In genomic region chr5:96114736-96115466, GRCh38 we compare ENCODE assay signal across 15 cellular contexts.
DNase-seq lines count a peak whose midpoint lies in the region; ATAC-seq, FAIRE-seq and TF ChIP-seq lines count a peak whose summit lies in the region.
"Had no signal": no experiment of that assay in that cellular context is flagged by ENCODE, and none has a peak within 500 bp of the region (broad histone marks: within the 10 kb centered on the region; RNA-seq: fewer than 3 reads in every experiment).

No MANE protein-coding gene starts in this region.

- H3K79me2 ChIP-seq in keratinocyte (ENCODE audit: control insufficient read depth, insufficient read depth, low read length): no peaks in the 10 kb centered on the region

- H3K36me3 ChIP-seq in body of pancreas (replicated peaks in 1 of 2; ENCODE audit: insufficient read depth in 1 of 2, low read depth in 2 of 2): no peaks in the 10 kb centered on the region
- no peaks in the 10 kb centered on the region for H3K36me3 ChIP-seq in keratinocyte (ENCODE audit: control insufficient read depth in 2 of 2, extremely low read depth in 1 of 2, insufficient read depth in 2 of 2, low read length in 2 of 2)
- H3K36me3 ChIP-seq: tibial nerve had no signal

- H3K4me2 ChIP-seq in keratinocyte (ENCODE audit: control insufficient read depth, extremely low read depth, insufficient read depth, low read depth, low read length): no peak overlapping the region

- 76% methylated on average over 3 of the region's 3 CpGs for WGBS in body of pancreas, 2 donors

- H2AFZ ChIP-seq in keratinocyte (ENCODE audit: control insufficient read depth, low read length): no peak overlapping the region

- H3K4me3 ChIP-seq in body of pancreas (no peak overlapping the region), keratinocyte (ENCODE audit: control insufficient read depth in 2 of 3, extremely low read depth in 1 of 3, insufficient read depth in 2 of 3, low read depth in 1 of 3, low read length in 3 of 3) (no peak overlapping the region)
- H3K4me3 ChIP-seq: tibial nerve had no signal

- TF ChIP-seq POLR2A in GM12891 (IDR thresholded peaks at IDR 0.05; ENCODE audit: low read depth, low read length) (no peak), body of pancreas (IDR thresholded peaks at IDR 0.05) (no peak)

- dilution Hi-C loops in keratinocyte (cut with MboI; ENCODE audit: extremely low pct_ligation_motif_present, low sequenced_read_pairs): no loop called here

- peaks cover 91% of the 10 kb centered on the region for H3K4me1 ChIP-seq in body of pancreas
- H3K4me1 ChIP-seq in keratinocyte (ENCODE audit: control insufficient read depth, extremely low read depth, insufficient read depth, low read length): peaks cover 41% of the 10 kb centered on the region
- H3K4me1 ChIP-seq: tibial nerve had no signal

- H3K9me1 ChIP-seq in keratinocyte (ENCODE audit: control insufficient read depth, extremely low read depth, insufficient read depth, low read length): no peaks in the 10 kb centered on the region

- FAIRE-seq in GM12891 (lab: Jason Lieb, UNC) (peak; percentile 5), HTR-8/SVneo (lab: Jason Lieb, UNC) (peak; percentile 59), keratinocyte (lab: Jason Lieb, UNC) (peak; percentile 97)

- intact Hi-C loops in body of pancreas (cut with DNase I): no loop called here

- ATAC-seq in body of pancreas: no peak
- no peak for ATAC-seq in HG03571 (IDR thresholded peaks at IDR 0.05; ENCODE audit: unreplicated experiment)

- peak overlapping the region; percentile 53 for H3K9ac ChIP-seq in keratinocyte (ENCODE audit: control insufficient read depth, extremely low read depth, insufficient read depth, low read length)

- H3K27ac ChIP-seq in body of pancreas: peak overlapping the region; percentile 49 to 78 (median 61)
- H3K27ac ChIP-seq in keratinocyte (ENCODE audit: control insufficient read depth, insufficient read depth, low read length): peak overlapping the region; percentile 92
- H3K27ac ChIP-seq: tibial nerve had no signal

- H4K20me1 ChIP-seq in keratinocyte (ENCODE audit: control insufficient read depth, extremely low read depth, insufficient read depth, low read length): no peaks in the 10 kb centered on the region

- DNase-seq in GM12891 (ENCODE audit: insufficient read length, low spot score) (no peak), HTR-8/SVneo (ENCODE audit: insufficient read length, low spot score) (no peak), body of pancreas (no peak), keratinocyte (ENCODE audit: low read depth, low spot score) (peak; percentile 72), AML-193 (lab: John Stamatoyannopoulos, UW) (no peak), NCI-H345 (lab: John Stamatoyannopoulos, UW) (no peak), putamen (ENCODE audit: low spot score) (no peak)
- DNase-seq: activated CD4-positive, alpha-beta T cell treated with anti-CD3 and anti-CD28 coated beads, Interleukin-2, amount 50 U/mL, for 48 hours; aorta; Calu3; effector memory CD4-positive, alpha-beta T cell; NCI-H2029 treated with DMSO at 0.1 percent for 48 hours; retina had no signal

- TF ChIP-seq CTCF in body of pancreas (IDR thresholded peaks at IDR 0.05): no peak
- TF ChIP-seq CTCF in keratinocyte (optimal IDR thresholded peaks at IDR 0.05 in 1 of 3, IDR thresholded peaks at IDR 0.05 in 1 of 3, conservative IDR thresholded peaks at IDR 0.05 in 1 of 3; ENCODE audit: extremely low read depth in 1 of 3, insufficient read depth in 2 of 3, low read length in 3 of 3): no peak

- H3K27me3 ChIP-seq in body of pancreas (no peaks in the 10 kb centered on the region), keratinocyte (ENCODE audit: control insufficient read depth, extremely low read depth, insufficient read depth, low read length) (no peaks in the 10 kb centered on the region)
- H3K27me3 ChIP-seq: tibial nerve had no signal

- no peaks in the 10 kb centered on the region for H3K9me3 ChIP-seq in body of pancreas
- no peaks in the 10 kb centered on the region for H3K9me3 ChIP-seq in keratinocyte (ENCODE audit: control insufficient read depth, low read depth, low read length)
- H3K9me3 ChIP-seq: tibial nerve had no signal

TF ChIP-seq in GM12891, 5 proteins besides CTCF, POLR2A, EP300 and RAD21:
- no peak for TF ChIP-seq POU2F2 (IDR thresholded peaks at IDR 0.05; ENCODE audit: low read depth, low read length)
- no peak for TF ChIP-seq PAX5 (IDR thresholded peaks at IDR 0.05; ENCODE audit: insufficient read depth, low read length, severe bottlenecking)
- TF ChIP-seq POLR2AphosphoS5 (IDR thresholded peaks at IDR 0.05; ENCODE audit: low read depth, low read length): no peak
- no peak for TF ChIP-seq SPI1 (IDR thresholded peaks at IDR 0.05; ENCODE audit: low read depth, low read length)
- no peak for TF ChIP-seq TAF1 (IDR thresholded peaks at IDR 0.05; ENCODE audit: low read depth, low read length)
